34 cellular contexts compared by ENCODE assay signal in genomic region chr2:200286578-200286977, GRCh38.
"Had no signal": no experiment of that assay in that cellular context is flagged by ENCODE, and none has a peak within 500 bp of the region (broad histone marks: within the 10 kb centered on the region; RNA-seq: fewer than 3 reads in every experiment).

No MANE protein-coding gene starts in this region.

- H3K9me3 ChIP-seq: MG63 had no signal

- H3K36me3 ChIP-seq: MG63 had no signal

- H3K27me3 ChIP-seq: MG63 had no signal

- DNase-seq: Karpas-422, Kasumi-1, MG63, MM.1S, MV-4-11, NCI-H1048, NCI-H1092, NCI-H1092 treated with DMSO at 0.1 percent for 48 hours, NCI-H1105, NCI-H1105 treated with DMSO at 0.1 percent for 48 hours, NCI-H1417, NCI-H1417 treated with DMSO at 0.1 percent for 48 hours, NCI-H1436, NCI-H1436 treated with DMSO at 0.1 percent for 48 hours, NCI-H146, NCI-H1694, NCI-H1694 treated with DMSO at 0.1 percent for 48 hours, NCI-H187, NCI-H187 treated with DMSO at 0.1 percent for 48 hours, NCI-H1930, NCI-H2029, NCI-H2029 treated with DMSO at 0.1 percent for 48 hours, NCI-H2081, NCI-H2081 treated with DMSO at 0.1 percent for 48 hours, NCI-H2107, NCI-H2171, NCI-H2171 treated with DMSO at 0.1 percent for 48 hours, NCI-H2227 treated with DMSO at 0.1 percent for 48 hours, NCI-H226, NCI-H345, NCI-H446, NCI-H446 treated with DMSO at 0.1 percent for 48 hours, NCI-H510A, NCI-H510A treated with DMSO at 0.1 percent for 48 hours had no signal

- H3K4me3 ChIP-seq: MG63 had no signal
